1 cellular context compared by ENCODE assay signal in genomic region chr17:6998855-6999508, GRCh38.
TF ChIP-seq lines count a peak whose summit lies in the region.

No MANE protein-coding gene starts in this region.

TF ChIP-seq in K562, 482 proteins besides CTCF, POLR2A, EP300 and RAD21 (continued from another document and continues in another):
- TF ChIP-seq TSHZ1 (CRISPR knock-in tag; IDR thresholded peaks at IDR 0.05) (no peak), TRIM24 (IDR thresholded peaks at IDR 0.05) (0 out of 4 replicates have a peak, but pooled peaks of 1 of the 2 experiments have one; percentile 30), SMARCB1 (IDR thresholded peaks at IDR 0.05; ENCODE audit: insufficient read length, low read depth) (no peak), ZKSCAN1 (IDR thresholded peaks at IDR 0.05; ENCODE audit: low read depth, low read length) (no peak), KDM4B (IDR thresholded peaks at IDR 0.05; ENCODE audit: borderline replicate concordance in 2 of 2, low read depth in 1 of 2) (no peak), CUX1 (CRISPR knock-in tag; IDR thresholded peaks at IDR 0.05) (no peak), ZNF764 (CRISPR knock-in tag; IDR thresholded peaks at IDR 0.05; ENCODE audit: low read depth) (no peak), SIX5 (IDR thresholded peaks at IDR 0.05; ENCODE audit: borderline replicate concordance in 1 of 2, insufficient read depth in 1 of 2, low read depth in 1 of 2, low read length in 2 of 2) (no peak), MBD1 (CRISPR knock-in tag; IDR thresholded peaks at IDR 0.05) (no peak), DMBX1 (CRISPR knock-in tag; IDR thresholded peaks at IDR 0.05; ENCODE audit: borderline replicate concordance) (peak; percentile 45; the same call in 1 of the 2 replicates), RBFOX2 (IDR thresholded peaks at IDR 0.05; ENCODE audit: low read depth, low read length) (0 out of 2 replicates have a peak, but pooled peaks have one; percentile 5), CBFB (CRISPR knock-in tag; IDR thresholded peaks at IDR 0.05) (no peak), E4F1 (CRISPR knock-in tag; IDR thresholded peaks at IDR 0.05; ENCODE audit: borderline replicate concordance) (no peak), ZNF143 (CRISPR knock-in tag; IDR thresholded peaks at IDR 0.05) (no peak), BRCA1 (IDR thresholded peaks at IDR 0.05) (no peak), BRCA1 (CRISPR knock-in tag; IDR thresholded peaks at IDR 0.05) (no peak), LEF1 (IDR thresholded peaks at IDR 0.05) (0 out of 2 replicates have a peak, but pooled peaks have one; percentile 19), ZFPM2 (CRISPR knock-in tag; IDR thresholded peaks at IDR 0.05) (no peak), C11orf30 (IDR thresholded peaks at IDR 0.05; ENCODE audit: low read depth) (peak; percentile 75), POLR2G (IDR thresholded peaks at IDR 0.05; ENCODE audit: low read depth, low read length) (no peak), MXD1 (CRISPR knock-in tag; IDR thresholded peaks at IDR 0.05; ENCODE audit: borderline replicate concordance, poor library complexity, severe bottlenecking) (no peak), RNF219 (CRISPR knock-in tag; IDR thresholded peaks at IDR 0.05) (no peak), ZNF165 (CRISPR knock-in tag; IDR thresholded peaks at IDR 0.05; ENCODE audit: borderline replicate concordance) (no peak), ZNF280B (CRISPR knock-in tag; IDR thresholded peaks at IDR 0.05) (no peak), MAZ (CRISPR knock-in tag; conservative IDR thresholded peaks at IDR 0.05 in 1 of 2, IDR thresholded peaks at IDR 0.05 in 1 of 2) (no peak), SRSF1 (IDR thresholded peaks at IDR 0.05; ENCODE audit: low read depth, low read length) (no peak), NFIC (IDR thresholded peaks at IDR 0.05) (no peak), MLLT1 (IDR thresholded peaks at IDR 0.05) (0 out of 4 replicates have a peak, but pooled peaks of 1 of the 2 experiments have one; percentile 12), RBM15 (IDR thresholded peaks at IDR 0.05; ENCODE audit: insufficient read depth, low read length) (no peak), PREB (CRISPR knock-in tag; IDR thresholded peaks at IDR 0.05) (no peak), HMGN3 (IDR thresholded peaks at IDR 0.05; ENCODE audit: borderline replicate concordance, extremely low read depth, insufficient read length, low read depth, low read length) (no peak), GATAD2B (IDR thresholded peaks at IDR 0.05; ENCODE audit: borderline replicate concordance) (peak; percentile 53; the same call in 1 of the 2 replicates), PURB (CRISPR knock-in tag; IDR thresholded peaks at IDR 0.05; ENCODE audit: low read depth) (no peak), TEAD4 (IDR thresholded peaks at IDR 0.05; ENCODE audit: low read length) (peak; percentile 37; the same call in 1 of the 2 replicates), TEAD4 (CRISPR knock-in tag; IDR thresholded peaks at IDR 0.05; ENCODE audit: borderline replicate concordance) (no peak), TCF3 (CRISPR knock-in tag; IDR thresholded peaks at IDR 0.05) (peak; percentile 64), RUNX1 (IDR thresholded peaks at IDR 0.05; ENCODE audit: low read depth) (no peak)
